In the genomic region with DNA sequence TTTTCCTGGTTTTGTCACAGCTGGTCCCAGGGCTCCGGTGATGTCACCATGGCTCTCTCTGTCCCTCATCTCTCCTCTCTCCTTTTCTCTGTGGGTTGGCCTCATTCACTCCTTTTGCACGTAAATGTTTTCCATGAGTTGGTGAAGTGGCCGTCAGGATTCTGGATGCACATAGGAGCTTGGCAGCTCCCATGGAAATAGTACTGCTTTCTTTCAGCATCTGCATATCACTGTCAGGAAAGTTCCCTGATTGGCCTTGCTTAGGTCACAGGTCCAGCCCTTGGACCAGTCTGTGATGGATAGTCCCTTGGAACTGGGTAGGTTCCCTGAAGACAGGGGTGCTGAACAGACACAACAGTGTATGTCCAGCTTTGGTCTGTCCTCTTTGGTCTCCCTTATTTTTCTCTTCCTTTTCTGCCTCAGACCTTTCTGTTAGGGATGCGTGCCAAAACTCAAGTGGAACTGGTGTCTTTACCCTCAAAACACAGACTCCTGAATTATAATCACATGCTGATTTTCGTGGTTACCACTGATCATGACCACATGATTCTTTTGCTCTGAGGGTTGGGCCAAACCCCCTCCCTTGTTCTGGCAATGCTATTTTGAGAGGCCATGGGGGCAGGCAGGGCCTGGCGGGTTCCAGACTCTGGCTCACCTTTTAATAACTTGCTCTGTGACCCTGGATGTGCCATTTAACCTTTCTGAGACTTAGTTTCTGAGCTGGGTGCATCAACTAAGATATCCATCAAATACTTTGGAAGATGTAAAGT, we compare ENCODE assay signal across 10 cellular contexts.
DNase-seq lines count a peak whose midpoint lies in the region; ATAC-seq, FAIRE-seq and TF ChIP-seq lines count a peak whose summit lies in the region.
"Had no signal": no experiment of that assay in that cellular context is flagged by ENCODE, and none has a peak within 500 bp of the region (broad histone marks: within the 10 kb centered on the region; RNA-seq: fewer than 3 reads in every experiment).

No MANE protein-coding gene starts in this region.

- H3K79me2 ChIP-seq in MM.1S (ENCODE audit: low read length) (peaks cover 71% of the 10 kb centered on the region), GM12878 (ENCODE audit: control insufficient read depth, insufficient read depth, low read length) (peaks cover 52% of the 10 kb centered on the region), trophoblast cell (ENCODE audit: control insufficient read depth, insufficient read depth, low read length, poor library complexity) (peaks cover 8% of the 10 kb centered on the region)

- no peak overlapping the region for H2BK12ac ChIP-seq in trophoblast cell (ENCODE audit: low read length)

- intact Hi-C loops in GM12878 (cut with micrococcal nuclease; ENCODE audit: unreplicated experiment): loop anchor here (5.0 kb wide), 3 partner anchors 67 to 98 kb away; partner anchors contain the start of gene MSI2

- TF ChIP-seq POLR2A in GM12878 (IDR thresholded peaks at IDR 0.05; ENCODE audit: low read depth, low read length): no peak

- H3K9me3 ChIP-seq in MM.1S (replicated peaks; ENCODE audit: insufficient read depth, low read length) (no peaks in the 10 kb centered on the region), GM12878 (replicated peaks; ENCODE audit: control insufficient read depth, insufficient read depth, low read length) (no peaks in the 10 kb centered on the region), trophoblast cell (ENCODE audit: insufficient read depth, low read depth, low read length) (no peaks in the 10 kb centered on the region)
- H3K9me3 ChIP-seq: MG63 had no signal

- no peak overlapping the region for H2AFZ ChIP-seq in MM.1S (ENCODE audit: low read length)
- H2AFZ ChIP-seq in GM12878 (ENCODE audit: control insufficient read depth, low read depth, low read length): no peak overlapping the region
- no peak overlapping the region for H2AFZ ChIP-seq in trophoblast cell (ENCODE audit: insufficient read depth, low read length, poor library complexity)

- H3K23ac ChIP-seq in trophoblast cell (ENCODE audit: low read length): no peak overlapping the region

- no peak overlapping the region for H2BK120ac ChIP-seq in trophoblast cell (ENCODE audit: insufficient read depth, low read length, poor library complexity)

- H3K79me1 ChIP-seq in trophoblast cell (ENCODE audit: low read length): peaks cover 9% of the 10 kb centered on the region

- no peaks in the 10 kb centered on the region for H4K20me1 ChIP-seq in MM.1S (ENCODE audit: insufficient read depth, low read length)
- H4K20me1 ChIP-seq in GM12878 (ENCODE audit: control insufficient read depth, insufficient read depth): no peaks in the 10 kb centered on the region

- H3K18ac ChIP-seq in trophoblast cell (ENCODE audit: low read length): peak overlapping the region; percentile 30

- peak; percentile 33 for DNase-seq in GM10266 (ENCODE audit: extremely low spot score)
- peak; percentile 67 for DNase-seq in MM.1S
- no peak for DNase-seq in GM12878 (ENCODE audit: low read depth, low spot score)
- peak; percentile 37 to 67 for DNase-seq in trophoblast cell
- DNase-seq in NCI-H345 (lab: John Stamatoyannopoulos, UW): no peak
- no peak for DNase-seq in HEK293T (ENCODE audit: extremely low spot score)
- DNase-seq: HCEC 1CT, MG63 had no signal

- H3K4me3 ChIP-seq in MM.1S (ENCODE audit: low read length) (peak overlapping the region; percentile 18; the same call in 1 of the 2 replicates), GM12878 (peak overlapping the region; percentile 40; the same call in 1 of the 2 replicates), trophoblast cell (ENCODE audit: low read depth, low read length) (no peak overlapping the region)
- H3K4me3 ChIP-seq: MG63 had no signal

- H3K27ac ChIP-seq in MM.1S (ENCODE audit: low read length) (peak overlapping the region; percentile 97), GM12878 (ENCODE audit: control insufficient read depth, insufficient read depth) (peak overlapping the region; percentile 96), trophoblast cell (ENCODE audit: low read depth, low read length) (no peak overlapping the region)

- H3K36me3 ChIP-seq in MM.1S (replicated peaks; ENCODE audit: insufficient read depth, low read length) (no peaks in the 10 kb centered on the region), GM12878 (ENCODE audit: control insufficient read depth in 2 of 2, insufficient read depth in 2 of 2, low read length in 1 of 2) (peaks cover 0 to 3% of the 10 kb centered on the region in 2 experiments; a peak in 2 of 4 replicates), trophoblast cell (ENCODE audit: control insufficient read depth in 1 of 2, insufficient read depth in 2 of 2, low read length in 2 of 2) (peaks cover 0 to 14% of the 10 kb centered on the region in 2 experiments)
- H3K36me3 ChIP-seq: MG63 had no signal

- FAIRE-seq in GM12878 (lab: Jason Lieb, UNC): no peak
- FAIRE-seq: colon had no signal

- RAD21 ChIA-PET in GM12878 (lab: Charles Lee; ENCODE audit: unreplicated experiment): interaction anchor here (1.2 to 7.4 kb wide), 8 partner anchors 10 to 100 kb away, joined by 3 to 103 read pairs (median 12); no protein-coding TSS in a partner anchor

- no peak overlapping the region for H4K91ac ChIP-seq in trophoblast cell (ENCODE audit: low read depth, low read length)

- BruUV-seq in GM12878 (replicated peaks; lab: Mats Ljungman, UMichigan): no TSS peak

- SMC1A ChIA-PET in GM12878 (lab: Charles Lee; ENCODE audit: uncharacterized antibody, unreplicated experiment): interaction anchor here (0.8 to 9.0 kb wide), 12 partner anchors 13 to 112 kb away, joined by 3 to 141 read pairs (median 4); no protein-coding TSS in a partner anchor

- 72% methylated on average over 6 of the region's 6 CpGs for WGBS in GM12878 (ENCODE audit: insufficient coverage, insufficient replicate concordance, low lambda C conversion rate, missing lambda C conversion rate)
- no CpG with 5 or more reads among the region's 6 CpGs for WGBS in trophoblast cell (ENCODE audit: extremely low coverage, insufficient coverage, insufficient read length)

- no peaks in the 10 kb centered on the region for H3K9me2 ChIP-seq in MM.1S (replicated peaks; ENCODE audit: insufficient read depth, low read length)

- H4K12ac ChIP-seq in trophoblast cell (ENCODE audit: low read depth, low read length): no peak overlapping the region

- peaks cover 49% of the 10 kb centered on the region for H3F3A ChIP-seq in MM.1S (ENCODE audit: insufficient read depth, low read length)

- H3K4me2 ChIP-seq in MM.1S (ENCODE audit: low read depth, low read length) (peak overlapping the region; percentile 91; the same call in 1 of the 2 replicates), GM12878 (ENCODE audit: control insufficient read depth, insufficient read depth) (peak overlapping the region; percentile 92), trophoblast cell (ENCODE audit: low read length) (no peak overlapping the region)

- TF ChIP-seq EP300 in GM12878 (IDR thresholded peaks at IDR 0.05; ENCODE audit: borderline replicate concordance in 1 of 2, control insufficient read depth in 1 of 2, low read depth in 2 of 2, low read length in 2 of 2): peak; percentile 50 to 74; a peak in 2 of 4 replicates

- no peak overlapping the region for H4K8ac ChIP-seq in trophoblast cell (ENCODE audit: low read depth, low read length)

- TF ChIP-seq RAD21 in GM12878 (IDR thresholded peaks at IDR 0.05; ENCODE audit: insufficient read depth, low read depth, low read length): no peak

- H2AK5ac ChIP-seq in trophoblast cell (ENCODE audit: low read length): no peak overlapping the region

- TF ChIP-seq CTCF in GM10266 (IDR thresholded peaks at IDR 0.05; ENCODE audit: control insufficient read depth, insufficient read depth, low read depth, missing control alignments): no peak
- no peak for TF ChIP-seq CTCF in MM.1S (IDR thresholded peaks at IDR 0.05; ENCODE audit: low read length)
- no peak for TF ChIP-seq CTCF in GM12878 (IDR thresholded peaks at IDR 0.05 in 2 of 3, conservative IDR thresholded peaks at IDR 0.05 in 1 of 3; ENCODE audit: control insufficient read depth in 2 of 3, extremely low read depth in 1 of 3, insufficient read depth in 1 of 3, low read depth in 3 of 3, low read length in 3 of 3)

- POLR2A ChIA-PET in GM12878 (lab: Charles Lee) (interaction anchor here (0.7 to 7.9 kb wide), 5 partner anchors 14 to 97 kb away, joined by 3 to 80 read pairs (median 4); no protein-coding TSS in a partner anchor), HEK293T (lab: Yijun Ruan, JAX) (interaction anchor here (0.6 kb wide), 1 partner anchor 67 kb away, joined by 3 read pairs; no protein-coding TSS in a partner anchor)

- in situ Hi-C loops in GM12878 (cut with MboI): no loop called here

- H3K4ac ChIP-seq in trophoblast cell (ENCODE audit: low read depth, low read length): no peak overlapping the region

- H3K9ac ChIP-seq in MM.1S (ENCODE audit: low read length): peak overlapping the region; percentile 89
- H3K9ac ChIP-seq in GM12878 (ENCODE audit: control insufficient read depth, insufficient read depth, low read length): peak overlapping the region; percentile 79; the same call in 1 of the 2 replicates
- no peak overlapping the region for H3K9ac ChIP-seq in trophoblast cell (ENCODE audit: low read length)

- ATAC-seq in GM12878: peak; percentile 34
- no peak for ATAC-seq in GM19351 (IDR thresholded peaks at IDR 0.05; ENCODE audit: unreplicated experiment)

- H3K27me3 ChIP-seq in MM.1S (replicated peaks; ENCODE audit: insufficient read depth, low read length) (no peaks in the 10 kb centered on the region), GM12878 (replicated peaks in 1 of 2; ENCODE audit: control insufficient read depth in 2 of 2, insufficient read depth in 2 of 2, low read length in 1 of 2) (no peaks in the 10 kb centered on the region), trophoblast cell (ENCODE audit: insufficient read depth, low read length) (no peaks in the 10 kb centered on the region)
- H3K27me3 ChIP-seq: MG63 had no signal

- CTCF ChIA-PET in GM12878 (lab: Yijun Ruan, JAX) (interaction anchor here (0.9 to 4.7 kb wide), 7 partner anchors 12 to 113 kb away, joined by 3 to 29 read pairs (median 4); no protein-coding TSS in a partner anchor), HEK293T (lab: Yijun Ruan, JAX) (no interaction called here)

- peak overlapping the region; percentile 28 for H3K14ac ChIP-seq in trophoblast cell (ENCODE audit: low read length)

- no peak overlapping the region for H2BK5ac ChIP-seq in trophoblast cell (ENCODE audit: low read depth, low read length, poor library complexity)

- H3K4me1 ChIP-seq in MM.1S (ENCODE audit: low read length) (peaks cover 70% of the 10 kb centered on the region), GM12878 (ENCODE audit: control insufficient read depth, insufficient read depth, low read length) (peaks cover 59% of the 10 kb centered on the region), trophoblast cell (ENCODE audit: control insufficient read depth in 1 of 2, insufficient read depth in 2 of 2, low read length in 2 of 2) (peaks cover 13 to 21% of the 10 kb centered on the region in 2 experiments)

TF ChIP-seq in GM12878, 131 proteins besides CTCF, POLR2A, EP300 and RAD21 (continues in another document):
- TF ChIP-seq SRF (IDR thresholded peaks at IDR 0.05; ENCODE audit: low read depth in 2 of 2, low read length in 2 of 2) (no peak), TCF12 (IDR thresholded peaks at IDR 0.05; ENCODE audit: low read depth, low read length) (no peak)

TF ChIP-seq in HEK293T, 16 proteins besides CTCF, POLR2A, EP300 and RAD21:
- no peak for TF ChIP-seq BHLHE40 (IDR thresholded peaks at IDR 0.05; ENCODE audit: borderline replicate concordance)
- no peak for TF ChIP-seq FOXK2 (IDR thresholded peaks at IDR 0.05)
- TF ChIP-seq SP1 (IDR thresholded peaks at IDR 0.05): no peak

Comparison
In these comparisons a context has a peak if more than half of its experiments do, and no peak if none do; other contexts are left out.
1. DNase-seq: peak in GM10266 (single experiment), MM.1S (single experiment) and trophoblast cell (2 of 2); none in GM12878 (single experiment), NCI-H345 (single experiment) and HEK293T (single experiment).